ENCODE assay signal across 10 cellular contexts in the genomic region with DNA sequence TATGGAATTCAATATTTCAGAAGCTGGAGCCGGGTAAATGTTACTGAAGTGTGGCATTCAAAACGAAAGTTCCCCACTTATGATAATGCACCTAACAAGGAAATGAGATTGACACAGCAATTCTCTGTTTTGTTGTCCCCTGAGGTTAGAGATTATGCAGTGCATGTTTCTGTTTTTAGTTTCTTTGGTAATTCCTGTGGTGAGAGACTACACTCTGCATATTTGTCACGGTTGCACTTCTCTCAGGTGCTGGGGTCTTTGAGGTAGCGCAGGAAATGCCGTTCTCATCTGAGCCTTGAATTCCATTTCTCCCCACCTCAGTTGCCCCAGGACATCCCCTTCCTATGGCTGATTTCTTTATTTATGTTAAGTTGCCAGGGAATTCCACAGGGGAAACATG. TPM values are rescaled to one million over a fixed set of nuclear protein-coding genes. Genes with fewer than 3 reads are reported as not detected.
A peak's percentile ranks its signal among the peaks of the same experiment; 100 is the strongest.
DNase-seq lines count a peak whose midpoint lies in the region; ATAC-seq and TF ChIP-seq lines count a peak whose summit lies in the region.
"Had no signal": no experiment of that assay in that cellular context is flagged by ENCODE, and none has a peak within 500 bp of the region (broad histone marks: within the 10 kb centered on the region; RNA-seq: fewer than 3 reads in every experiment).

No MANE protein-coding gene starts in this region.

- H3K9me3 Mint-ChIP-seq in memory B cell, result peaks cover 4% of the 10 kb centered on the region
- H3K9me3 Mint-ChIP-seq in activated CD4-positive, alpha-beta T cell treated with anti-CD3 and anti-CD28 coated beads, Interleukin-2, amount 10 ng/mL, durations not matched to agents 7 days and 5 days, result peaks cover 6% of the 10 kb centered on the region

- peaks cover 5% of the 10 kb centered on the region for H3K27me3 Mint-ChIP-seq in memory B cell
- peaks cover 2% of the 10 kb centered on the region for H3K27me3 Mint-ChIP-seq in activated CD4-positive, alpha-beta T cell treated with anti-CD3 and anti-CD28 coated beads, Interleukin-2, amount 10 ng/mL, durations not matched to agents 7 days and 5 days

- no peak overlapping the region for H3K27ac ChIP-seq in osteoblast (ENCODE audit: low read depth, low read length)

- H3K79me2 ChIP-seq in osteoblast (ENCODE audit: insufficient read depth, low read length), result no peaks in the 10 kb centered on the region

- no peak overlapping the region for H2AFZ ChIP-seq in osteoblast (ENCODE audit: low read length)

- ATAC-seq in GM18907 (IDR thresholded peaks at IDR 0.05; ENCODE audit: unreplicated experiment) (peak; percentile 100), GM21619 (IDR thresholded peaks at IDR 0.05; ENCODE audit: unreplicated experiment) (peak; percentile 100), HG03175 (IDR thresholded peaks at IDR 0.05; ENCODE audit: unreplicated experiment) (peak; percentile 100), memory B cell (ENCODE audit: low read depth) (peak; percentile 96)

- no peaks in the 10 kb centered on the region for H3K4me1 ChIP-seq in osteoblast (ENCODE audit: insufficient read depth, low read length)

- H3K4me2 ChIP-seq in osteoblast (ENCODE audit: insufficient read depth, low read length), result no peak overlapping the region

- DNase-seq in memory B cell (ENCODE audit: low spot score in 2 of 2), result no peak
- no peak for DNase-seq in iPS-NIHi7 (ENCODE audit: extremely low spot score)
- no peak for DNase-seq in osteoblast (ENCODE audit: insufficient read length, low spot score, missing footprints)
- DNase-seq in activated CD4-positive, alpha-beta T cell treated with anti-CD3 and anti-CD28 coated beads, Interleukin-2, amount 10 ng/mL, durations not matched to agents 7 days and 5 days, result no peak
- DNase-seq: foreskin fibroblast, NCI-H524 treated with DMSO at 0.1 percent for 48 hours had no signal

- no peaks in the 10 kb centered on the region for H3K36me3 ChIP-seq in osteoblast (ENCODE audit: insufficient read depth, low read length)

- no peak overlapping the region for H3K27ac Mint-ChIP-seq in memory B cell
- no peak overlapping the region for H3K27ac Mint-ChIP-seq in activated CD4-positive, alpha-beta T cell treated with anti-CD3 and anti-CD28 coated beads, Interleukin-2, amount 10 ng/mL, durations not matched to agents 7 days and 5 days

- POLR2A ChIA-PET in activated CD4-positive, alpha-beta T cell treated with anti-CD3 and anti-CD28 coated beads, Interleukin-2, amount 10 ng/mL, durations not matched to agents 7 days and 5 days (lab: Charles Lee), result no interaction called here

- CTCF ChIA-PET in activated CD4-positive, alpha-beta T cell treated with anti-CD3 and anti-CD28 coated beads, Interleukin-2, amount 10 ng/mL, durations not matched to agents 7 days and 5 days (lab: Charles Lee), result interaction anchor here (0.7 kb wide), 1 partner anchor 1064 kb away, joined by 3 read pairs; no protein-coding TSS in a partner anchor

- no peaks in the 10 kb centered on the region for H4K20me1 ChIP-seq in osteoblast (ENCODE audit: insufficient read depth, low read length)

- peak overlapping the region; percentile 37 for H3K4me3 Mint-ChIP-seq in memory B cell
- H3K4me3 Mint-ChIP-seq in activated CD4-positive, alpha-beta T cell treated with anti-CD3 and anti-CD28 coated beads, Interleukin-2, amount 10 ng/mL, durations not matched to agents 7 days and 5 days, result no peak overlapping the region

- no peaks in the 10 kb centered on the region for H3K9me3 ChIP-seq in osteoblast (ENCODE audit: low read depth, low read length)

- peaks cover 3% of the 10 kb centered on the region for H3K36me3 Mint-ChIP-seq in memory B cell
- H3K36me3 Mint-ChIP-seq in activated CD4-positive, alpha-beta T cell treated with anti-CD3 and anti-CD28 coated beads, Interleukin-2, amount 10 ng/mL, durations not matched to agents 7 days and 5 days (ENCODE audit: low read depth), result no peaks in the 10 kb centered on the region

- TF ChIP-seq CTCF in osteoblast (IDR thresholded peaks at IDR 0.05; ENCODE audit: extremely low read depth, low read depth, low read length), result no peak

- peaks cover 3% of the 10 kb centered on the region for H3K4me1 Mint-ChIP-seq in memory B cell
- no peaks in the 10 kb centered on the region for H3K4me1 Mint-ChIP-seq in activated CD4-positive, alpha-beta T cell treated with anti-CD3 and anti-CD28 coated beads, Interleukin-2, amount 10 ng/mL, durations not matched to agents 7 days and 5 days

- no peaks in the 10 kb centered on the region for H3K27me3 ChIP-seq in osteoblast (ENCODE audit: insufficient read depth, low read length)

- no peak overlapping the region for H3K4me3 ChIP-seq in osteoblast (ENCODE audit: insufficient read depth, low read length)

RNA-seq across cellular contexts. Expression of gene BEND4, which starts 15.3 kb away (rescaled TPM):
- not detected in 2 replicates for total RNA-seq in osteoblast
- total RNA-seq in activated CD4-positive, alpha-beta T cell treated with anti-CD3 and anti-CD28 coated beads, Interleukin-2, amount 10 ng/mL, durations not matched to agents 7 days and 5 days, result under 1 TPM; 0.05 to 0.19 TPM
- total RNA-seq: lower leg skin had no signal
